Comparison of ENCODE assay signal across 22 cellular contexts in the genomic region with DNA sequence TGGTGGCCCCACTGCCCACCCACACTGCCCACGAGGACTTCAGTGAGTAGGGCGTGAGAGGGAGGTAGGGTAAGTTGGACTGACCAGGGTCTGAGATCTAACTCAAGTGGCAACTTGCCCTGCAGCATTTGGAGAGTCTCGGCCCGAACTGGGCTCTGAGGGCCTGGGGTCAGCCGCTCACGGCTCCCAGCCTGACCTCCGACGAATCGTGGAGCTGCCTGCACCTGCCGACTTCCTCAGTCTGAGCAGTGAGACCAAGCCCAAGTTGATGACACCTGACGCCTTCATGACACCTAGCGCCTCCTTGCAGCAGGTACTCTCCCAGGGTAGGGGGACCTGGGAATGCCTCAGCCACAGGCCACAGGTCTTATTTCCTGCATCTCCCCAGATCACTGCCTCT. TPM values are rescaled to one million over a fixed set of nuclear protein-coding genes. Genes with fewer than 3 reads are reported as not detected.
DNase-seq lines count a peak whose midpoint lies in the region; ATAC-seq and TF ChIP-seq lines count a peak whose summit lies in the region.
"Had no signal": no experiment of that assay in that cellular context is flagged by ENCODE, and none has a peak within 500 bp of the region (broad histone marks: within the 10 kb centered on the region; RNA-seq: fewer than 3 reads in every experiment).

No MANE protein-coding gene starts in this region.

- peaks cover 7% of the 10 kb centered on the region for H3K4me1 ChIP-seq in osteoblast (ENCODE audit: insufficient read depth, low read length)
- peaks cover 54 to 62% of the 10 kb centered on the region in 2 donors for H3K4me1 ChIP-seq in gastrocnemius medialis
- H3K4me1 ChIP-seq: BE2C had no signal

- TF ChIP-seq POLR2A in gastrocnemius medialis (IDR thresholded peaks at IDR 0.05) = no peak

- H4K20me1 ChIP-seq in osteoblast (ENCODE audit: insufficient read depth, low read length) = peaks cover 52% of the 10 kb centered on the region

- no peak overlapping the region for H3K4me2 ChIP-seq in osteoblast (ENCODE audit: insufficient read depth, low read length)
- H3K4me2 ChIP-seq: A549, BLaER1 had no signal

- intact Hi-C loops in gastrocnemius medialis (cut with DNase I; ENCODE audit: low total_unique reads) = no loop called here

- peaks cover 19% of the 10 kb centered on the region for H3K4me1 Mint-ChIP-seq in activated T-cell treated with anti-CD3 and anti-CD28 coated beads, Interleukin-2, amount 50 U/mL, for 24 hours (ENCODE audit: low read depth)
- H3K4me1 Mint-ChIP-seq in activated T-cell treated with anti-CD3 and anti-CD28 coated beads, Interleukin-2, amount 50 U/mL, for 4 hours (ENCODE audit: low read depth) = peaks cover 19% of the 10 kb centered on the region

- DNase-seq in activated T-cell treated with anti-CD3 and anti-CD28 coated beads, Interleukin-2, amount 50 U/mL, for 24 hours = no peak
- DNase-seq in activated T-cell treated with anti-CD3 and anti-CD28 coated beads, Interleukin-2, amount 50 U/mL, for 4 hours = no peak
- DNase-seq in H7 (peak; percentile 26), osteoblast (ENCODE audit: insufficient read length, low spot score, missing footprints) (peak; percentile 38), gastrocnemius medialis (no peak), COLO668 (lab: John Stamatoyannopoulos, UW; ENCODE audit: unreplicated experiment) (no peak), AG08396 (ENCODE audit: low spot score) (no peak)
- DNase-seq: BE2C; C1 segment of cervical spinal cord; Caco-2; Calu3; CD4-positive, alpha-beta memory T cell; CD4-positive, CD25-positive, alpha-beta regulatory T cell; CD8-positive, alpha-beta memory T cell; DMS79 treated with DMSO at 0.1 percent for 48 hours; GF-D8 had no signal

- H3K9me3 Mint-ChIP-seq in activated T-cell treated with anti-CD3 and anti-CD28 coated beads, Interleukin-2, amount 50 U/mL, for 24 hours = no peaks in the 10 kb centered on the region
- H3K9me3 Mint-ChIP-seq in activated T-cell treated with anti-CD3 and anti-CD28 coated beads, Interleukin-2, amount 50 U/mL, for 4 hours = no peaks in the 10 kb centered on the region
- H3K9me3 Mint-ChIP-seq: CD14-positive monocyte; CD4-positive, CD25-positive, alpha-beta regulatory T cell; CD8-positive, alpha-beta memory T cell had no signal

- in situ Hi-C loops in gastrocnemius medialis (cut with MboI; ENCODE audit: low sequenced_read_pairs in 4 of 4) = no loop called here

- peaks cover 98% of the 10 kb centered on the region for H3K36me3 Mint-ChIP-seq in activated T-cell treated with anti-CD3 and anti-CD28 coated beads, Interleukin-2, amount 50 U/mL, for 24 hours (ENCODE audit: low read depth)
- peaks cover 37% of the 10 kb centered on the region for H3K36me3 Mint-ChIP-seq in activated T-cell treated with anti-CD3 and anti-CD28 coated beads, Interleukin-2, amount 50 U/mL, for 4 hours (ENCODE audit: insufficient read depth)

- H3K27me3 Mint-ChIP-seq in activated T-cell treated with anti-CD3 and anti-CD28 coated beads, Interleukin-2, amount 50 U/mL, for 24 hours = no peaks in the 10 kb centered on the region
- H3K27me3 Mint-ChIP-seq in activated T-cell treated with anti-CD3 and anti-CD28 coated beads, Interleukin-2, amount 50 U/mL, for 4 hours (ENCODE audit: low read depth) = no peaks in the 10 kb centered on the region
- H3K27me3 Mint-ChIP-seq: CD4-positive, alpha-beta memory T cell; CD4-positive, CD25-positive, alpha-beta regulatory T cell; CD8-positive, alpha-beta memory T cell had no signal

- H3K36me3 ChIP-seq in H7 (replicated peaks; ENCODE audit: control insufficient read depth, insufficient read depth, low read length) (peaks cover 62% of the 10 kb centered on the region), osteoblast (ENCODE audit: insufficient read depth, low read length) (peaks cover 82% of the 10 kb centered on the region), gastrocnemius medialis (peaks cover 2 to 67% of the 10 kb centered on the region in 2 donors)

- TF ChIP-seq CTCF in osteoblast (IDR thresholded peaks at IDR 0.05; ENCODE audit: extremely low read depth, low read depth, low read length) = no peak
- no peak for TF ChIP-seq CTCF in gastrocnemius medialis (IDR thresholded peaks at IDR 0.05 in 4 of 5, conservative IDR thresholded peaks at IDR 0.05 in 1 of 5)

- H3K27me3 ChIP-seq in H7 (ENCODE audit: control insufficient read depth, insufficient read depth, low read length) = no peaks in the 10 kb centered on the region
- no peaks in the 10 kb centered on the region for H3K27me3 ChIP-seq in osteoblast (ENCODE audit: insufficient read depth, low read length)
- H3K27me3 ChIP-seq in gastrocnemius medialis = no peaks in the 10 kb centered on the region
- H3K27me3 ChIP-seq: BE2C, BLaER1 had no signal

- no peak overlapping the region for H3K27ac ChIP-seq in osteoblast (ENCODE audit: low read depth, low read length)
- peak overlapping the region; percentile 87 to 95 (median 90) for H3K27ac ChIP-seq in gastrocnemius medialis
- H3K27ac ChIP-seq: 22Rv1, A549, BLaER1 had no signal

- ATAC-seq in activated T-cell treated with anti-CD3 and anti-CD28 coated beads, Interleukin-2, amount 50 U/mL, for 4 hours = no peak
- ATAC-seq in gastrocnemius medialis (no peak), GM21423 (IDR thresholded peaks at IDR 0.05; ENCODE audit: unreplicated experiment) (no peak)
- ATAC-seq: A549 had no signal

- H3K4me3 ChIP-seq in H7 (ENCODE audit: insufficient read depth, low read depth, low read length) (no peak overlapping the region), osteoblast (ENCODE audit: insufficient read depth, low read length) (no peak overlapping the region), gastrocnemius medialis (no peak overlapping the region)
- H3K4me3 ChIP-seq: A549, BLaER1 had no signal

- H3K9me3 ChIP-seq in osteoblast (ENCODE audit: low read depth, low read length) (no peaks in the 10 kb centered on the region), gastrocnemius medialis (no peaks in the 10 kb centered on the region)
- H3K9me3 ChIP-seq: A549, BE2C, BLaER1, Caco-2 had no signal

- peaks cover 36% of the 10 kb centered on the region for H3K79me2 ChIP-seq in osteoblast (ENCODE audit: insufficient read depth, low read length)

- H3K4me3 Mint-ChIP-seq in activated T-cell treated with anti-CD3 and anti-CD28 coated beads, Interleukin-2, amount 50 U/mL, for 24 hours = no peak overlapping the region
- no peak overlapping the region for H3K4me3 Mint-ChIP-seq in activated T-cell treated with anti-CD3 and anti-CD28 coated beads, Interleukin-2, amount 50 U/mL, for 4 hours
- H3K4me3 Mint-ChIP-seq: CD14-positive monocyte; CD4-positive, alpha-beta memory T cell; CD4-positive, CD25-positive, alpha-beta regulatory T cell; CD8-positive, alpha-beta memory T cell had no signal

- no peak overlapping the region for H2AFZ ChIP-seq in osteoblast (ENCODE audit: low read length)

- peak overlapping the region; percentile 44 for H3K27ac Mint-ChIP-seq in activated T-cell treated with anti-CD3 and anti-CD28 coated beads, Interleukin-2, amount 50 U/mL, for 24 hours
- H3K27ac Mint-ChIP-seq: CD4-positive, CD25-positive, alpha-beta regulatory T cell had no signal

RNA-seq across cellular contexts. Expression of a gene that starts 5.2 kb away (rescaled TPM):
- total RNA-seq in activated T-cell treated with anti-CD3 and anti-CD28 coated beads, Interleukin-2, amount 50 U/mL, for 4 hours = not detected
- 5.3 and 7.6 TPM in 2 replicates for total RNA-seq in H7 (2014; rRNA removed; shearing (Covaris generic))
- total RNA-seq in osteoblast = 0.29 TPM in 1 of 2 replicates, not detected in the other
- total RNA-seq in gastrocnemius medialis = 1 to 10 TPM in 2 of 4 donors, under 1 TPM in 1, not detected in 1; 0.87 to 2.8 (median 1.1) TPM
- total RNA-seq: A172, Calu3 had no signal

RNA-seq across cellular contexts. Expression of a gene that starts 6.6 kb away (rescaled TPM):
- total RNA-seq in activated T-cell treated with anti-CD3 and anti-CD28 coated beads, Interleukin-2, amount 50 U/mL, for 4 hours = 100 to 1,000 TPM; 114 to 124 (median 120) TPM
- 88.0 and 96.6 TPM in 2 replicates for total RNA-seq in H7 (2014; rRNA removed; shearing (Covaris generic))
- total RNA-seq in osteoblast (45.7 and 60.8 TPM in 2 replicates), gastrocnemius medialis (10 to 100 TPM; 27.5 to 58.9 (median 48.5) TPM)

RNA-seq across cellular contexts. Expression of a gene that starts 13.6 kb away (rescaled TPM):
- 10 to 100 TPM; 10.4 to 14.6 (median 10.9) TPM for total RNA-seq in activated T-cell treated with anti-CD3 and anti-CD28 coated beads, Interleukin-2, amount 50 U/mL, for 4 hours
- total RNA-seq in H7 (2014; rRNA removed; shearing (Covaris generic)) = 18.8 and 20.1 TPM in 2 replicates
- total RNA-seq in osteoblast = 16.8 and 18.5 TPM in 2 replicates
- total RNA-seq in gastrocnemius medialis = 10 to 100 TPM in 1 of 4 donors, 1 to 10 TPM in 3; 4.1 to 12.7 (median 6.9) TPM

RNA-seq across cellular contexts. Expression of a gene that starts 32.0 kb away (rescaled TPM):
- 10 to 100 TPM; 40.4 to 52.0 (median 46.3) TPM for total RNA-seq in activated T-cell treated with anti-CD3 and anti-CD28 coated beads, Interleukin-2, amount 50 U/mL, for 4 hours
- total RNA-seq in H7 (2014; rRNA removed; shearing (Covaris generic)) = 34.9 and 43.7 TPM in 2 replicates
- 24.2 and 25.6 TPM in 2 replicates for total RNA-seq in osteoblast
- total RNA-seq in gastrocnemius medialis = 10 to 100 TPM; 14.9 to 41.2 (median 20.0) TPM

RNA-seq across cellular contexts. Expression of a gene that starts 32.7 kb away (rescaled TPM):
- total RNA-seq in activated T-cell treated with anti-CD3 and anti-CD28 coated beads, Interleukin-2, amount 50 U/mL, for 4 hours = 100 to 1,000 TPM; 170 to 182 (median 182) TPM
- 295 and 340 TPM in 2 replicates for total RNA-seq in H7 (2014; rRNA removed; shearing (Covaris generic))
- total RNA-seq in osteoblast (203 TPM in 2 replicates), gastrocnemius medialis (100 to 1,000 TPM in 3 of 4 donors, 10 to 100 TPM in 1; 60.1 to 210 (median 114) TPM)

Comparison
In these comparisons a context has a peak if more than half of its experiments do, and no peak if none do; other contexts are left out.
1. DNase-seq: peak in H7 (single experiment) and osteoblast (single experiment); none in activated T-cell treated with anti-CD3 and anti-CD28 coated beads, Interleukin-2, amount 50 U/mL, for 24 hours (single experiment), activated T-cell treated with anti-CD3 and anti-CD28 coated beads, Interleukin-2, amount 50 U/mL, for 4 hours (single experiment), gastrocnemius medialis (0 of 2), COLO668 (single experiment) and AG08396 (single experiment).